In genomic region chr5:172881691-172882370, GRCh38 we compare ENCODE assay signal across 8 cellular contexts. TPM values are rescaled to one million over a fixed set of nuclear protein-coding genes. Genes with fewer than 3 reads are reported as not detected.
DNase-seq lines count a peak whose midpoint lies in the region; ATAC-seq and TF ChIP-seq lines count a peak whose summit lies in the region.

No MANE protein-coding gene starts in this region.

- H3K36me3 Mint-ChIP-seq in activated T-helper 17 cell treated with anti-CD3 and anti-CD28 coated beads, Interleukin-2, amount 50 U/mL, for 72 hours (ENCODE audit: low read depth): peaks cover 7% of the 10 kb centered on the region

- H3K9me3 Mint-ChIP-seq in activated T-helper 17 cell treated with anti-CD3 and anti-CD28 coated beads, Interleukin-2, amount 50 U/mL, for 72 hours: no peaks in the 10 kb centered on the region

- ATAC-seq in HG03108 (IDR thresholded peaks at IDR 0.05; ENCODE audit: unreplicated experiment): peak; percentile 55
- peak; percentile 96 for ATAC-seq in activated T-helper 17 cell treated with anti-CD3 and anti-CD28 coated beads, Interleukin-2, amount 50 U/mL, for 72 hours (replicated peaks)
- ATAC-seq in mucosa of descending colon: peak; percentile 61

- no peak for TF ChIP-seq CTCF in mucosa of descending colon (IDR thresholded peaks at IDR 0.05)

- DNase-seq in stimulated activated CD4-positive, alpha-beta T cell treated with anti-CD3 and anti-CD28 coated beads, Interleukin-15, amount 100 ng/mL, for 24 hours: peak; percentile 18
- DNase-seq in stimulated activated CD4-positive, alpha-beta T cell treated with anti-CD3 and anti-CD28 coated beads, Interleukin-2, amount 100 ng/mL, for 48 hours: no peak
- DNase-seq in mucosa of descending colon: no peak
- DNase-seq in SKM-1 (lab: John Stamatoyannopoulos, UW; ENCODE audit: unreplicated experiment): no peak
- DNase-seq in NCI-H1092 treated with DMSO at 0.1 percent for 48 hours (lab: John Stamatoyannopoulos, UW): no peak
- DNase-seq in ureter (ENCODE audit: low spot score): no peak

- no peaks in the 10 kb centered on the region for H3K27me3 Mint-ChIP-seq in activated T-helper 17 cell treated with anti-CD3 and anti-CD28 coated beads, Interleukin-2, amount 50 U/mL, for 72 hours

- H3K36me3 ChIP-seq in mucosa of descending colon (ENCODE audit: low read depth): no peaks in the 10 kb centered on the region

- peak overlapping the region; percentile 1 for H3K4me3 Mint-ChIP-seq in activated T-helper 17 cell treated with anti-CD3 and anti-CD28 coated beads, Interleukin-2, amount 50 U/mL, for 72 hours

- H3K4me3 ChIP-seq in mucosa of descending colon: no peak overlapping the region

- peaks cover 15% of the 10 kb centered on the region for H3K4me1 Mint-ChIP-seq in activated T-helper 17 cell treated with anti-CD3 and anti-CD28 coated beads, Interleukin-2, amount 50 U/mL, for 72 hours

- intact Hi-C loops in mucosa of descending colon (cut with DNase I, micrococcal nuclease): no loop called here

- no peaks in the 10 kb centered on the region for H3K9me3 ChIP-seq in mucosa of descending colon

- no peaks in the 10 kb centered on the region for H3K4me1 ChIP-seq in mucosa of descending colon (ENCODE audit: low read depth)

- H3K27ac Mint-ChIP-seq in activated T-helper 17 cell treated with anti-CD3 and anti-CD28 coated beads, Interleukin-2, amount 50 U/mL, for 72 hours: peak overlapping the region; percentile 74

RNA-seq across cellular contexts. Expression of gene ERGIC1, which starts 47.8 kb away (rescaled TPM):
- 10 to 100 TPM; 34.0 to 35.7 TPM for total RNA-seq in activated T-helper 17 cell treated with anti-CD3 and anti-CD28 coated beads, Interleukin-2, amount 50 U/mL, for 72 hours
- 100 to 1,000 TPM; 153 to 222 (median 199) TPM for total RNA-seq in mucosa of descending colon
- 140 TPM for total RNA-seq in ureter
